In the genomic region with DNA sequence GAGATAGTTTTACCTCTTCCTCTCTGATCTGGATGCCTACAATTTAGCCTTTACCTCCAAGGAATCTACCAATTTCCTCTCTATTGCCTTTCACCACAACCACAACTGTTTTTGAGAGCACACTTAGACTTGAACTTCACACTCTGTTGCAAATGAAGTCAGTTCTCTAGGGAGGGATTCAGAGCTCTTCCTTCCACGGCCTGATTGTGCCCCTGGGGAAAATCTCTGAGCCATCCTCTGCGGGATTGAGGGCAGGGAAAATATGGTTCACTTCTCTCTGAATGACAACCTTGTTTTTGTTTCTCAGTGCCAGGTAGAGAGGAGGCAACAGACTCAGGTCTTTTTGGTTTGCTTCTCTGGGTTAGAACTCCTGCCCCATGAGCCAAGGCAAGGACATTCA, we compare ENCODE assay signal across 1 cellular context.
TF ChIP-seq lines count a peak whose summit lies in the region.

No MANE protein-coding gene starts in this region.

TF ChIP-seq in endothelial cell of umbilical vein, 7 proteins besides CTCF, POLR2A, EP300 and RAD21 (continued from another document):
- TF ChIP-seq POLR2AphosphoS5 (IDR thresholded peaks at IDR 0.05; ENCODE audit: insufficient read depth, low read depth, low read length), result no peak
- TF ChIP-seq FOS (IDR thresholded peaks at IDR 0.05; ENCODE audit: borderline replicate concordance, insufficient read depth, low read length), result no peak
- TF ChIP-seq, protein P1, sequence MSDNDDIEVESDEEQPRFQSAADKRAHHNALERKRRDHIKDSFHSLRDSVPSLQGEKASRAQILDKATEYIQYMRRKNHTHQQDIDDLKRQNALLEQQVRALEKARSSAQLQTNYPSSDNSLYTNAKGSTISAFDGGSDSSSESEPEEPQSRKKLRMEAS (IDR thresholded peaks at IDR 0.05; ENCODE audit: insufficient read depth, insufficient read length), result no peak
- TF ChIP-seq JUN (IDR thresholded peaks at IDR 0.05; ENCODE audit: borderline replicate concordance, insufficient read depth, insufficient read length, low read depth), result no peak
